5 cellular contexts compared by ENCODE assay signal in the genomic region with DNA sequence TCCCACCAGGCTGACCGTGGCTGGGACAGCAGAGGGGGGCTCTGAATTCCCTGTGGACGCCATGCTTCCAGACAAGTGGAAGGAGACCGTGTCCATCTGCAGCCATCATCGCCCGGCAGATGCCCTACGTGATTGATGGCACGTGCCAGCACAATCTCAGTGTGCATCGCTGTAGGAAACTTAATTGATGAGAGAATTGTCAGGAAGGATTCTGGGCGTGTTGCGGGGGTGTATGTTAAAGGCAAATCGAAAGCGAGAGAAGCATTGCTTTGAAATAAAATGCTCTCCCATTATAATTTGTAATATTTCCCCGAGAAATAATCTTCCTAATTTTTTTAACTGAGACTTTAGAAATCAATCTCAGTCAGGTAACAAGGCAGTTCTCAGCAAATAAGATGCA.
"Had no signal": no experiment of that assay in that cellular context is flagged by ENCODE, and none has a peak within 500 bp of the region (broad histone marks: within the 10 kb centered on the region; RNA-seq: fewer than 3 reads in every experiment).

No MANE protein-coding gene starts in this region.

- H3K4me3 ChIP-seq: K562 had no signal

- DNase-seq: IMR-90, KBM-7 had no signal

- H3K27me3 Mint-ChIP-seq: IgD-negative memory B cell had no signal

- H3K4me3 Mint-ChIP-seq: IgD-negative memory B cell had no signal

- H3K27ac Mint-ChIP-seq: IgD-negative memory B cell had no signal

- H3K27ac ChIP-seq: HL-60 had no signal

- H3K4me1 Mint-ChIP-seq: IgD-negative memory B cell had no signal
